Comparison of ENCODE assay signal across 16 cellular contexts in genomic region chr20:2705931-2706645, GRCh38. TPM values are rescaled to one million over a fixed set of nuclear protein-coding genes. Genes with fewer than 3 reads are reported as not detected.
DNase-seq lines count a peak whose midpoint lies in the region; ATAC-seq and TF ChIP-seq lines count a peak whose summit lies in the region.
"Had no signal": no experiment of that assay in that cellular context is flagged by ENCODE, and none has a peak within 500 bp of the region (broad histone marks: within the 10 kb centered on the region; RNA-seq: fewer than 3 reads in every experiment).

No MANE protein-coding gene starts in this region.

- intact Hi-C loops in transverse colon (cut with DNase I; ENCODE audit: low total_unique reads), result no loop called here

- no peaks in the 10 kb centered on the region for H3K9me3 Mint-ChIP-seq in stimulated activated effector memory CD8-positive, alpha-beta T cell treated with anti-CD3 and anti-CD28 coated beads, Interleukin-12 subunit alpha, Interleukin-12 subunit beta, amount 100 ng/mL, for 72 hours

- H3K27me3 ChIP-seq in transverse colon, result peaks cover 19% of the 10 kb centered on the region

- no peak for TF ChIP-seq POLR2A in transverse colon (IDR thresholded peaks at IDR 0.05)

- no peak overlapping the region for H3K27ac ChIP-seq in transverse colon
- H3K27ac ChIP-seq: HL-60, PC-9 had no signal

- 85% methylated on average over 14 of the region's 14 CpGs; no CpG with 5 or more reads in 1 of the 2 donors for WGBS in transverse colon (ENCODE audit: low coverage in 1 of 2), 2 donors

- H3K9me3 ChIP-seq in transverse colon, result no peaks in the 10 kb centered on the region
- H3K9me3 ChIP-seq: Caco-2 had no signal

- H3K27ac Mint-ChIP-seq in stimulated activated effector memory CD8-positive, alpha-beta T cell treated with anti-CD3 and anti-CD28 coated beads, Interleukin-12 subunit alpha, Interleukin-12 subunit beta, amount 100 ng/mL, for 72 hours, result peak overlapping the region; percentile 7
- H3K27ac Mint-ChIP-seq: CD14-positive monocyte had no signal

- no peak overlapping the region for H3K4me3 ChIP-seq in transverse colon
- H3K4me3 ChIP-seq: PC-9 had no signal

- peaks cover 16% of the 10 kb centered on the region for H3K4me1 Mint-ChIP-seq in stimulated activated effector memory CD8-positive, alpha-beta T cell treated with anti-CD3 and anti-CD28 coated beads, Interleukin-12 subunit alpha, Interleukin-12 subunit beta, amount 100 ng/mL, for 72 hours
- H3K4me1 Mint-ChIP-seq: CD14-positive monocyte had no signal

- no peaks in the 10 kb centered on the region for H3K4me1 ChIP-seq in transverse colon
- H3K4me1 ChIP-seq: Caco-2 had no signal

- in situ Hi-C loops in transverse colon (cut with MboI; ENCODE audit: low pct_ligation_motif_present in 1 of 4, low pct_unique_long_range_greater_than_20kb in 1 of 4, low sequenced_read_pairs in 3 of 4), result no loop called here

- ATAC-seq in stimulated activated effector memory CD8-positive, alpha-beta T cell treated with anti-CD3 and anti-CD28 coated beads, Interleukin-12 subunit alpha, Interleukin-12 subunit beta, amount 100 ng/mL, for 72 hours, result no peak
- ATAC-seq in GM21737 (IDR thresholded peaks at IDR 0.05; ENCODE audit: unreplicated experiment), result no peak

- TF ChIP-seq CTCF in transverse colon (IDR thresholded peaks at IDR 0.05), result no peak

- peak; percentile 42 for DNase-seq in activated CD8-positive, alpha-beta memory T cell treated with anti-CD3 and anti-CD28 coated beads for 24 hours
- no peak for DNase-seq in activated CD8-positive, alpha-beta memory T cell treated with anti-CD3 and anti-CD28 coated beads, Interleukin-2, amount 50 U/mL, for 4 hours
- DNase-seq in NCI-H69 (lab: John Stamatoyannopoulos, UW), result peak; percentile 7
- DNase-seq in iPS-NIHi11 (ENCODE audit: low spot score), result peak; percentile 63
- peak in 1 of 2 donors; percentile 46 for DNase-seq in stimulated activated effector memory CD8-positive, alpha-beta T cell treated with anti-CD3 and anti-CD28 coated beads, Interleukin-12 subunit alpha, Interleukin-12 subunit beta, amount 100 ng/mL, for 72 hours (ENCODE audit: low spot score in 2 of 2)
- no peak for DNase-seq in transverse colon
- DNase-seq in COLO829 (ENCODE audit: low spot score), result no peak
- DNase-seq: Caco-2, DMS53, KG1, NCI-H1092, NCI-H2107, PC-9 had no signal

- no peaks in the 10 kb centered on the region for H3K36me3 ChIP-seq in transverse colon

- H3K4me3 Mint-ChIP-seq in stimulated activated effector memory CD8-positive, alpha-beta T cell treated with anti-CD3 and anti-CD28 coated beads, Interleukin-12 subunit alpha, Interleukin-12 subunit beta, amount 100 ng/mL, for 72 hours, result no peak overlapping the region
- H3K4me3 Mint-ChIP-seq: CD14-positive monocyte had no signal

- no peaks in the 10 kb centered on the region for H3K36me3 Mint-ChIP-seq in stimulated activated effector memory CD8-positive, alpha-beta T cell treated with anti-CD3 and anti-CD28 coated beads, Interleukin-12 subunit alpha, Interleukin-12 subunit beta, amount 100 ng/mL, for 72 hours
- H3K36me3 Mint-ChIP-seq: CD14-positive monocyte had no signal

- TF ChIP-seq EP300 in transverse colon (IDR thresholded peaks at IDR 0.05; ENCODE audit: low read depth), result no peak

RNA-seq across cellular contexts. Expression of gene EBF4, which starts 13.5 kb away (rescaled TPM):
- 100 to 1,000 TPM in 1 of 4 donors, 1 to 10 TPM in 3; 3.7 to 101 (median 5.4) TPM for total RNA-seq in transverse colon

RNA-seq across cellular contexts. Expression of gene IDH3B, which starts 42.1 kb away (rescaled TPM):
- 100 to 1,000 TPM in 2 of 4 donors, 10 to 100 TPM in 2; 71.8 to 152 (median 106) TPM for total RNA-seq in transverse colon

RNA-seq across cellular contexts. Expression of gene NOP56, which starts 53.7 kb away (rescaled TPM):
- 100 to 1,000 TPM in 2 of 4 donors, 10 to 100 TPM in 2; 32.8 to 303 (median 126) TPM for total RNA-seq in transverse colon

Comparison
In these comparisons a context has a peak if more than half of its experiments do, and no peak if none do; other contexts are left out.
1. DNase-seq: peak in activated CD8-positive, alpha-beta memory T cell treated with anti-CD3 and anti-CD28 coated beads for 24 hours (single experiment), NCI-H69 (single experiment) and iPS-NIHi11 (single experiment); none in activated CD8-positive, alpha-beta memory T cell treated with anti-CD3 and anti-CD28 coated beads, Interleukin-2, amount 50 U/mL, for 4 hours (single experiment), transverse colon (single experiment) and COLO829 (single experiment).